20 cellular contexts compared by ENCODE assay signal in the genomic region with DNA sequence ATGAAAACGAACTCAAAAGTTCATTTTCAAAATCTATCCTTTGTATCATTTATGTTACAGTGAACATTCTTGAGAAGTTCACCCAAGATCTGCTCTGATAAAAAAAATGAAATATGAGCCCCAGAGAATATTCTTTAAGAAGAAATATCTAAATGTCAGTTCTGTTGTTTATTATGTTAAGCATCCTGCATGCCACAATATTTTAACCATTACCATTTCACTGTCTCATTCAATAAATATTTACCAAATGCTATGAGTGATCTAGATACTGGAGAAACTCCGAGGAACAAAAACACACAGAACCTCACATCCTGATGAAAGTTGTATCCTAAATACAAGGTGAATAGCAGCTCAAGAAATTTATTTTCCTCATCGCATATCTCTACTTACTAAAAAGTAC.
"Had no signal": no experiment of that assay in that cellular context is flagged by ENCODE, and none has a peak within 500 bp of the region (broad histone marks: within the 10 kb centered on the region; RNA-seq: fewer than 3 reads in every experiment).

No MANE protein-coding gene starts in this region.

- H3K4me1 Mint-ChIP-seq: activated CD4-positive, alpha-beta T cell treated with anti-CD3 and anti-CD28 coated beads, Interleukin-2, amount 10 ng/mL, durations not matched to agents 7 days and 5 days; activated naive CD8-positive, alpha-beta T cell treated with anti-CD3 and anti-CD28 coated beads, Interleukin-2, amount 50 U/mL, for 24 hours had no signal

- H3K27ac Mint-ChIP-seq: activated CD4-positive, alpha-beta memory T cell treated with anti-CD3 and anti-CD28 coated beads for 36 hours; activated CD4-positive, alpha-beta T cell treated with anti-CD3 and anti-CD28 coated beads, Interleukin-2, amount 10 ng/mL, durations not matched to agents 7 days and 5 days; activated naive CD4-positive, alpha-beta T cell treated with anti-CD3 and anti-CD28 coated beads, Interleukin-2, amount 50 U/mL, for 72 hours; activated naive CD8-positive, alpha-beta T cell treated with anti-CD3 and anti-CD28 coated beads, Interleukin-2, amount 50 U/mL, for 24 hours had no signal

- H3K9me3 Mint-ChIP-seq: activated CD4-positive, alpha-beta memory T cell treated with anti-CD3 and anti-CD28 coated beads for 36 hours; activated CD4-positive, alpha-beta T cell treated with anti-CD3 and anti-CD28 coated beads, Interleukin-2, amount 10 ng/mL, durations not matched to agents 7 days and 5 days; activated T-cell treated with anti-CD3 and anti-CD28 coated beads, Interleukin-2, amount 50 U/mL, for 4 hours had no signal

- H3K4me3 Mint-ChIP-seq: activated CD4-positive, alpha-beta memory T cell treated with anti-CD3 and anti-CD28 coated beads for 36 hours; activated CD4-positive, alpha-beta T cell treated with anti-CD3 and anti-CD28 coated beads, Interleukin-2, amount 10 ng/mL, durations not matched to agents 7 days and 5 days; activated naive CD8-positive, alpha-beta T cell treated with anti-CD3 and anti-CD28 coated beads, Interleukin-2, amount 50 U/mL, for 24 hours; activated T-cell treated with anti-CD3 and anti-CD28 coated beads, Interleukin-2, amount 50 U/mL, for 4 hours had no signal

- H3K4me2 ChIP-seq: PC-9 had no signal

- DNase-seq: activated CD4-positive, alpha-beta memory T cell treated with anti-CD3 and anti-CD28 coated beads for 36 hours; activated CD4-positive, alpha-beta T cell treated with anti-CD3 and anti-CD28 coated beads, Interleukin-2, amount 10 ng/mL, durations not matched to agents 7 days and 5 days; activated CD4-positive, CD25-positive, alpha-beta regulatory T cell; activated CD8-positive, alpha-beta memory T cell treated with anti-CD3 and anti-CD28 coated beads for 24 hours; activated effector memory CD4-positive, alpha-beta T cell treated with anti-CD3 and anti-CD28 coated beads, Interleukin-2, amount 50 U/mL, for 16 hours; activated naive CD4-positive, alpha-beta T cell treated with Interleukin-2 at 50 U/mL for 16 hours; activated naive CD8-positive, alpha-beta T cell treated with anti-CD3 and anti-CD28 coated beads, Interleukin-2, amount 50 U/mL, for 24 hours; activated T-cell treated with anti-CD3 and anti-CD28 coated beads, Interleukin-2, amount 50 U/mL, for 4 hours; brain microvascular endothelial cell; NCI-H146; NCI-H187 treated with DMSO at 0.1 percent for 48 hours; NCI-H2081 treated with DMSO at 0.1 percent for 48 hours; NCI-H446; NCI-H524; PC-9; SIG-M5; T-helper 1 cell had no signal

- H3K27me3 ChIP-seq: brain microvascular endothelial cell, cardiac muscle cell had no signal

- H3K36me3 Mint-ChIP-seq: activated CD4-positive, alpha-beta memory T cell treated with anti-CD3 and anti-CD28 coated beads for 36 hours; activated naive CD4-positive, alpha-beta T cell treated with anti-CD3 and anti-CD28 coated beads, Interleukin-2, amount 50 U/mL, for 72 hours had no signal

- H3K4me3 ChIP-seq: cardiac muscle cell, PC-9 had no signal

- H3K27ac ChIP-seq: brain microvascular endothelial cell, cardiac muscle cell, PC-9, VCaP had no signal

- H3K36me3 ChIP-seq: brain microvascular endothelial cell, cardiac muscle cell had no signal

- H2AFZ ChIP-seq: PC-9 had no signal

- ATAC-seq: activated naive CD4-positive, alpha-beta T cell treated with anti-CD3 and anti-CD28 coated beads, Interleukin-2, amount 50 U/mL, for 72 hours; activated naive CD8-positive, alpha-beta T cell treated with anti-CD3 and anti-CD28 coated beads, Interleukin-2, amount 50 U/mL, for 24 hours; activated T-cell treated with anti-CD3 and anti-CD28 coated beads, Interleukin-2, amount 50 U/mL, for 4 hours had no signal

- H3K27me3 Mint-ChIP-seq: activated CD4-positive, alpha-beta memory T cell treated with anti-CD3 and anti-CD28 coated beads for 36 hours; activated CD4-positive, alpha-beta T cell treated with anti-CD3 and anti-CD28 coated beads, Interleukin-2, amount 10 ng/mL, durations not matched to agents 7 days and 5 days; activated naive CD8-positive, alpha-beta T cell treated with anti-CD3 and anti-CD28 coated beads, Interleukin-2, amount 50 U/mL, for 24 hours had no signal
